ENCODE assay signal across 8 cellular contexts in genomic region chr15:21718779-21719178, GRCh38.
DNase-seq lines count a peak whose midpoint lies in the region; ATAC-seq lines count a peak whose summit lies in the region.
"Not testable (repeated sequence)": the region's sequence is repeated elsewhere in the genome, so short reads cannot be mapped to it uniquely, and the experiment has no call there.

No MANE protein-coding gene starts in this region.

- H3K36me3 Mint-ChIP-seq in activated T-cell treated with anti-CD3 and anti-CD28 coated beads, Interleukin-2, amount 50 U/mL, for 4 hours (ENCODE audit: insufficient read depth); stimulated activated effector memory CD8-positive, alpha-beta T cell treated with anti-CD3 and anti-CD28 coated beads, Interleukin-12 subunit alpha, Interleukin-12 subunit beta, amount 100 ng/mL, for 72 hours: not testable (repeated sequence)

- H3K9me3 Mint-ChIP-seq in activated T-cell treated with anti-CD3 and anti-CD28 coated beads, Interleukin-2, amount 50 U/mL, for 4 hours; stimulated activated effector memory CD8-positive, alpha-beta T cell treated with anti-CD3 and anti-CD28 coated beads, Interleukin-12 subunit alpha, Interleukin-12 subunit beta, amount 100 ng/mL, for 72 hours: not testable (repeated sequence)

- not testable (repeated sequence) for H3K27me3 Mint-ChIP-seq in activated T-cell treated with anti-CD3 and anti-CD28 coated beads, Interleukin-2, amount 50 U/mL, for 4 hours (ENCODE audit: low read depth)

- not testable (repeated sequence) for H3K4me1 Mint-ChIP-seq in activated T-cell treated with anti-CD3 and anti-CD28 coated beads, Interleukin-2, amount 50 U/mL, for 4 hours (ENCODE audit: low read depth); stimulated activated effector memory CD8-positive, alpha-beta T cell treated with anti-CD3 and anti-CD28 coated beads, Interleukin-12 subunit alpha, Interleukin-12 subunit beta, amount 100 ng/mL, for 72 hours

- not testable (repeated sequence) for DNase-seq in activated T-cell treated with anti-CD3 and anti-CD28 coated beads, Interleukin-2, amount 50 U/mL, for 4 hours; stimulated activated effector memory CD8-positive, alpha-beta T cell treated with anti-CD3 and anti-CD28 coated beads, Interleukin-12 subunit alpha, Interleukin-12 subunit beta, amount 100 ng/mL, for 72 hours (ENCODE audit: low spot score in 2 of 2)

- peak; percentile 70 for ATAC-seq in GM18498 (IDR thresholded peaks at IDR 0.05; ENCODE audit: unreplicated experiment)
- peak; percentile 67 for ATAC-seq in GM19025 (IDR thresholded peaks at IDR 0.05; ENCODE audit: low read depth, unreplicated experiment)
- ATAC-seq in GM21390 (IDR thresholded peaks at IDR 0.05; ENCODE audit: unreplicated experiment): peak; percentile 69
- ATAC-seq in HG02642 (IDR thresholded peaks at IDR 0.05; ENCODE audit: poor library complexity, unreplicated experiment): peak; percentile 83
- ATAC-seq in HG03060 (IDR thresholded peaks at IDR 0.05; ENCODE audit: low read depth, unreplicated experiment): peak; percentile 66
- ATAC-seq in HG03442 (IDR thresholded peaks at IDR 0.05; ENCODE audit: unreplicated experiment): peak; percentile 80
- ATAC-seq in activated T-cell treated with anti-CD3 and anti-CD28 coated beads, Interleukin-2, amount 50 U/mL, for 4 hours: peak; percentile 75 to 78
- peak; percentile 85 for ATAC-seq in stimulated activated effector memory CD8-positive, alpha-beta T cell treated with anti-CD3 and anti-CD28 coated beads, Interleukin-12 subunit alpha, Interleukin-12 subunit beta, amount 100 ng/mL, for 72 hours

- H3K4me3 Mint-ChIP-seq in activated T-cell treated with anti-CD3 and anti-CD28 coated beads, Interleukin-2, amount 50 U/mL, for 4 hours; stimulated activated effector memory CD8-positive, alpha-beta T cell treated with anti-CD3 and anti-CD28 coated beads, Interleukin-12 subunit alpha, Interleukin-12 subunit beta, amount 100 ng/mL, for 72 hours: not testable (repeated sequence)

- not testable (repeated sequence) for H3K27ac Mint-ChIP-seq in stimulated activated effector memory CD8-positive, alpha-beta T cell treated with anti-CD3 and anti-CD28 coated beads, Interleukin-12 subunit alpha, Interleukin-12 subunit beta, amount 100 ng/mL, for 72 hours
